ENCODE assay signal across 9 cellular contexts in genomic region chr3:119562307-119562961, GRCh38. TPM values are rescaled to one million over a fixed set of nuclear protein-coding genes. Genes with fewer than 3 reads are reported as not detected.
DNase-seq lines count a peak whose midpoint lies in the region; ATAC-seq lines count a peak whose summit lies in the region.
"Had no signal": no experiment of that assay in that cellular context is flagged by ENCODE, and none has a peak within 500 bp of the region (broad histone marks: within the 10 kb centered on the region; RNA-seq: fewer than 3 reads in every experiment).

No MANE protein-coding gene starts in this region.

- DNase-seq in GF-D8 (lab: John Stamatoyannopoulos, UW) (peak; percentile 28), NCI-H524 treated with DMSO at 0.1 percent for 48 hours (lab: John Stamatoyannopoulos, UW) (no peak), COLO668 (lab: John Stamatoyannopoulos, UW; ENCODE audit: unreplicated experiment) (no peak), ureter (ENCODE audit: low spot score) (no peak)
- peak; percentile 70 for DNase-seq in activated CD8-positive, alpha-beta memory T cell treated with anti-CD3 and anti-CD28 coated beads, Interleukin-2, amount 50 U/mL, for 48 hours
- peak; percentile 19 for DNase-seq in stimulated activated CD4-positive, alpha-beta T cell treated with anti-CD3 and anti-CD28 coated beads, Interleukin-4, amount 100 ng/mL, for 1 hour
- DNase-seq: psoas muscle had no signal

- peak; percentile 58 for ATAC-seq in GM19455 (IDR thresholded peaks at IDR 0.05; ENCODE audit: unreplicated experiment)
- peak; percentile 81 for ATAC-seq in HG03457 (IDR thresholded peaks at IDR 0.05; ENCODE audit: unreplicated experiment)

RNA-seq across cellular contexts. Expression of gene CD80, which starts 3.0 kb away (rescaled TPM):
- total RNA-seq in ureter: 0.26 TPM

RNA-seq across cellular contexts. Expression of gene ADPRH, which starts 16.9 kb away (rescaled TPM):
- total RNA-seq in ureter: 8.6 TPM

RNA-seq across cellular contexts. Expression of gene PLA1A, which starts 35.3 kb away (rescaled TPM):
- 1.6 TPM for total RNA-seq in ureter

Comparison
In these comparisons a context has a peak if more than half of its experiments do, and no peak if none do; other contexts are left out.
1. DNase-seq: peak in GF-D8 (single experiment), activated CD8-positive, alpha-beta memory T cell treated with anti-CD3 and anti-CD28 coated beads, Interleukin-2, amount 50 U/mL, for 48 hours (single experiment) and stimulated activated CD4-positive, alpha-beta T cell treated with anti-CD3 and anti-CD28 coated beads, Interleukin-4, amount 100 ng/mL, for 1 hour (single experiment); none in NCI-H524 treated with DMSO at 0.1 percent for 48 hours (single experiment), COLO668 (single experiment) and ureter (single experiment).